19 cellular contexts compared by ENCODE assay signal in the genomic region with DNA sequence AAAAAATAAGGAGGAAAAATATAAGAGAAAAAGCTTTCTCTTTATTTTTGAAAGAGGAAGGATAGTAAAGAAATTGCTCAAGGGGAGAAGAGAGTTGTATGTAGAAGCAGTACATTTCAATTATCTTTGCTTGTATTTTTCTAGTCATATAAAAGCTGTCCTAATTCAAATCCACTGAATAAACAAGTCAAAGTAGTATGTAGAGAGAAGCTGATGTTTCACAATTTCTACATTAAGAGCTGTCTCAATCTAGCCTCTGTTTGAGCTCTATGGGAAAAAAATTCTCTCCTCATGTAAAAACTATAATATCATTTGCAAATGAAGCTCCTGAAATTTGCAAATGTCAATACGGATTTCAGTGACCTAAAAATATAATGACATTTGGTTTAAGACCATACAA.
"Had no signal": no experiment of that assay in that cellular context is flagged by ENCODE, and none has a peak within 500 bp of the region (broad histone marks: within the 10 kb centered on the region; RNA-seq: fewer than 3 reads in every experiment).

No MANE protein-coding gene starts in this region.

- H3K4me1 ChIP-seq: body of pancreas, sigmoid colon, thyroid gland, uterus had no signal

- H3K27ac ChIP-seq: body of pancreas, hepatocyte, sigmoid colon, spleen, thyroid gland, uterus had no signal

- H3K27ac Mint-ChIP-seq: activated CD4-positive, alpha-beta memory T cell treated with anti-CD3 and anti-CD28 coated beads for 36 hours; activated CD4-positive, alpha-beta T cell treated with anti-CD3 and anti-CD28 coated beads for 36 hours; activated naive CD8-positive, alpha-beta T cell treated with anti-CD3 and anti-CD28 coated beads for 36 hours; activated T-helper 1 cell treated with anti-CD3 and anti-CD28 coated beads, Interleukin-12 subunit alpha, Interleukin-12 subunit beta, Interleukin-2, Interleukin-4 antibody, amounts not matched to agents 30 ng/mL and 10 ng/mL and 1 ng/mL, durations not matched to agents 14 hours and 24 hours and 36 hours had no signal

- H3K27me3 Mint-ChIP-seq: activated CD4-positive, alpha-beta memory T cell treated with anti-CD3 and anti-CD28 coated beads for 36 hours; activated CD4-positive, alpha-beta T cell treated with anti-CD3 and anti-CD28 coated beads for 36 hours; activated naive CD8-positive, alpha-beta T cell treated with anti-CD3 and anti-CD28 coated beads for 36 hours had no signal

- H3K9me3 ChIP-seq: body of pancreas, sigmoid colon, thyroid gland, uterus had no signal

- H3K4me2 ChIP-seq: hepatocyte had no signal

- H3K27me3 ChIP-seq: body of pancreas, hepatocyte, sigmoid colon, spleen, thyroid gland, uterus had no signal

- H2AFZ ChIP-seq: hepatocyte had no signal

- H3K36me3 ChIP-seq: sigmoid colon, spleen, thyroid gland, uterus had no signal

- ATAC-seq: activated CD4-positive, alpha-beta T cell treated with anti-CD3 and anti-CD28 coated beads for 36 hours; body of pancreas had no signal

- H3K4me3 Mint-ChIP-seq: activated CD4-positive, alpha-beta memory T cell treated with anti-CD3 and anti-CD28 coated beads for 36 hours; activated CD4-positive, alpha-beta T cell treated with anti-CD3 and anti-CD28 coated beads for 36 hours; activated naive CD8-positive, alpha-beta T cell treated with anti-CD3 and anti-CD28 coated beads for 36 hours; activated T-helper 1 cell treated with anti-CD3 and anti-CD28 coated beads, Interleukin-12 subunit alpha, Interleukin-12 subunit beta, Interleukin-2, Interleukin-4 antibody, amounts not matched to agents 30 ng/mL and 10 ng/mL and 1 ng/mL, durations not matched to agents 14 hours and 24 hours and 36 hours had no signal

- H3K9me3 Mint-ChIP-seq: activated CD4-positive, alpha-beta memory T cell treated with anti-CD3 and anti-CD28 coated beads for 36 hours; activated T-helper 1 cell treated with anti-CD3 and anti-CD28 coated beads, Interleukin-12 subunit alpha, Interleukin-12 subunit beta, Interleukin-2, Interleukin-4 antibody, amounts not matched to agents 30 ng/mL and 10 ng/mL and 1 ng/mL, durations not matched to agents 14 hours and 24 hours and 36 hours had no signal

- DNase-seq: activated CD4-positive, alpha-beta memory T cell treated with anti-CD3 and anti-CD28 coated beads for 36 hours; activated CD4-positive, alpha-beta T cell treated with anti-CD3 and anti-CD28 coated beads for 36 hours; activated gamma-delta T cell treated with Interleukin-2 at 50 U/mL for 16 hours; activated naive CD8-positive, alpha-beta T cell treated with anti-CD3 and anti-CD28 coated beads for 36 hours; activated T-cell treated with anti-CD3 and anti-CD28 coated beads for 4 hours; body of pancreas; erythroblast; islet precursor cell; occipital lobe; posterior cingulate gyrus; sigmoid colon; spleen; stimulated activated CD4-positive, alpha-beta T cell treated with anti-CD3 and anti-CD28 coated beads, Interleukin-4, amount 100 ng/mL, for 4 hours; stimulated activated naive CD4-positive, alpha-beta T cell; SW 1271; thyroid gland; uterus had no signal

- H3K4me3 ChIP-seq: body of pancreas, hepatocyte, sigmoid colon, spleen, thyroid gland, uterus had no signal
